In the genomic region with DNA sequence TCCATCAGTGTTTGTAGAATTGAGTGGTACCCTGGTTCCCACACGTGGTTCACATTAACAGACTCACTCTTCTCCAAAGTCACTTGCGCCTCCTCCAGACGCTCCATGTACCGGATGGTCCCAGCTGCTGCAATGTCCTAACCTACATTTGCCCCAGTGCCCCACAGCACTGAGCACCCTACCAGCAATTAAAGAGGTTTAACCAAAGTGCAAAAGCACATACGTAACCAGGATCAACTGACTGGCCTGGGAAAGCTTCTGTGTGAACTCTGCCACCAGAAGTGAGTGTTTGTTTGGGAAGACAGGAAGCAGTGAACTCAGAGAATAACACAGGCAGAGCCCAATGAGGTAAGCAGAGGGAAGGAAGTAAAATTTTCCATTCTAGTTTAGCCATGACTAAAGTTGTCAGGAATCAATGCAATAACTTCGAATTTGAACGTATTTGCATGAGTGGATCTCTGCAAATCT, we compare ENCODE assay signal across 8 cellular contexts. TPM values are rescaled to one million over a fixed set of nuclear protein-coding genes. Genes with fewer than 3 reads are reported as not detected.
DNase-seq lines count a peak whose midpoint lies in the region; ATAC-seq and TF ChIP-seq lines count a peak whose summit lies in the region.

No MANE protein-coding gene starts in this region.

- H3K9me3 Mint-ChIP-seq in activated T-helper 2 cell treated with anti-CD3 and anti-CD28 coated beads, Interferon-gamma antibody, Interleukin-2, Interleukin-4, amounts not matched to agents 10 μg/mL and 5 μg/mL and 100 μg/mL, durations not matched to agents 14 hours and 24 hours and 36 hours, result no peaks in the 10 kb centered on the region
- no peaks in the 10 kb centered on the region for H3K9me3 Mint-ChIP-seq in stimulated activated memory B cell treated with anti-CD40 and anti-IgM and Interleukin-4, amounts not matched to agents 10 μg/mL and 1 μg/mL and 100 μg/mL, for 72 hours

- peaks cover 16% of the 10 kb centered on the region for H3K4me1 Mint-ChIP-seq in activated T-helper 2 cell treated with anti-CD3 and anti-CD28 coated beads, Interferon-gamma antibody, Interleukin-2, Interleukin-4, amounts not matched to agents 10 μg/mL and 5 μg/mL and 100 μg/mL, durations not matched to agents 14 hours and 24 hours and 36 hours (ENCODE audit: low read depth)
- H3K4me1 Mint-ChIP-seq in stimulated activated memory B cell treated with anti-CD40 and anti-IgM and Interleukin-4, amounts not matched to agents 10 μg/mL and 1 μg/mL and 100 μg/mL, for 72 hours, result peaks cover 6% of the 10 kb centered on the region

- no peaks in the 10 kb centered on the region for H3K36me3 Mint-ChIP-seq in activated T-helper 2 cell treated with anti-CD3 and anti-CD28 coated beads, Interferon-gamma antibody, Interleukin-2, Interleukin-4, amounts not matched to agents 10 μg/mL and 5 μg/mL and 100 μg/mL, durations not matched to agents 14 hours and 24 hours and 36 hours (ENCODE audit: low read depth)
- no peaks in the 10 kb centered on the region for H3K36me3 Mint-ChIP-seq in stimulated activated memory B cell treated with anti-CD40 and anti-IgM and Interleukin-4, amounts not matched to agents 10 μg/mL and 1 μg/mL and 100 μg/mL, for 72 hours

- peak; percentile 72 for ATAC-seq in SK-N-SH treated with all-trans-retinoic acid at 6 μM for 48 hours
- ATAC-seq in HG03025 (IDR thresholded peaks at IDR 0.05; ENCODE audit: low FRiP score, unreplicated experiment), result no peak
- no peak for ATAC-seq in stimulated activated memory B cell treated with anti-CD40 and anti-IgM and Interleukin-4, amounts not matched to agents 10 μg/mL and 1 μg/mL and 100 μg/mL, for 72 hours

- peaks cover 21% of the 10 kb centered on the region for H3K27me3 Mint-ChIP-seq in activated T-helper 2 cell treated with anti-CD3 and anti-CD28 coated beads, Interferon-gamma antibody, Interleukin-2, Interleukin-4, amounts not matched to agents 10 μg/mL and 5 μg/mL and 100 μg/mL, durations not matched to agents 14 hours and 24 hours and 36 hours (ENCODE audit: low read depth)
- H3K27me3 Mint-ChIP-seq in stimulated activated memory B cell treated with anti-CD40 and anti-IgM and Interleukin-4, amounts not matched to agents 10 μg/mL and 1 μg/mL and 100 μg/mL, for 72 hours, result peaks cover 48% of the 10 kb centered on the region

- H3K27ac Mint-ChIP-seq in activated T-helper 2 cell treated with anti-CD3 and anti-CD28 coated beads, Interferon-gamma antibody, Interleukin-2, Interleukin-4, amounts not matched to agents 10 μg/mL and 5 μg/mL and 100 μg/mL, durations not matched to agents 14 hours and 24 hours and 36 hours, result no peak overlapping the region
- H3K27ac Mint-ChIP-seq in stimulated activated memory B cell treated with anti-CD40 and anti-IgM and Interleukin-4, amounts not matched to agents 10 μg/mL and 1 μg/mL and 100 μg/mL, for 72 hours, result no peak overlapping the region

- intact Hi-C loops in activated T-helper 2 cell treated with anti-CD3 and anti-CD28 coated beads, Interferon-gamma antibody, Interleukin-2, Interleukin-4, amounts not matched to agents 10 μg/mL and 5 μg/mL and 100 μg/mL, durations not matched to agents 14 hours and 24 hours and 36 hours (cut with micrococcal nuclease), result loop anchor here (1.0 kb wide), 1 partner anchor 281 kb away; a partner anchor contains a TSS

- DNase-seq in Daoy (ENCODE audit: low read depth) (peak; percentile 74), fibroblast of peridontal ligament (ENCODE audit: extremely low read depth) (peak; percentile 98), pons (ENCODE audit: low spot score) (peak; percentile 9), NCI-H1092 (lab: John Stamatoyannopoulos, UW) (no peak)
- DNase-seq in activated T-helper 2 cell treated with anti-CD3 and anti-CD28 coated beads, Interferon-gamma antibody, Interleukin-2, Interleukin-4, amounts not matched to agents 10 μg/mL and 5 μg/mL and 100 μg/mL, durations not matched to agents 14 hours and 24 hours and 36 hours (ENCODE audit: low spot score), result no peak

- H3K4me3 Mint-ChIP-seq in activated T-helper 2 cell treated with anti-CD3 and anti-CD28 coated beads, Interferon-gamma antibody, Interleukin-2, Interleukin-4, amounts not matched to agents 10 μg/mL and 5 μg/mL and 100 μg/mL, durations not matched to agents 14 hours and 24 hours and 36 hours (ENCODE audit: low read depth), result no peak overlapping the region
- no peak overlapping the region for H3K4me3 Mint-ChIP-seq in stimulated activated memory B cell treated with anti-CD40 and anti-IgM and Interleukin-4, amounts not matched to agents 10 μg/mL and 1 μg/mL and 100 μg/mL, for 72 hours

TF ChIP-seq in SK-N-SH treated with all-trans-retinoic acid at 6 μM for 48 hours, 23 proteins besides CTCF, POLR2A, EP300 and RAD21:
- TF ChIP-seq TOX (CRISPR knock-in tag; IDR thresholded peaks at IDR 0.05; ENCODE audit: borderline replicate concordance) (no peak; the same call in 1 of the 2 replicates), SNAI2 (CRISPR knock-in tag; IDR thresholded peaks at IDR 0.05) (no peak), GLIS3 (CRISPR knock-in tag; IDR thresholded peaks at IDR 0.05) (no peak)

RNA-seq across cellular contexts. Expression of a gene that starts 7.3 kb away (rescaled TPM):
- 0.86 TPM in 1 of 2 replicates, not detected in the other for total RNA-seq in Daoy (2014; rRNA removed; shearing (Covaris generic))
- total RNA-seq in activated T-helper 2 cell treated with anti-CD3 and anti-CD28 coated beads, Interferon-gamma antibody, Interleukin-2, Interleukin-4, amounts not matched to agents 10 μg/mL and 5 μg/mL and 100 μg/mL, durations not matched to agents 14 hours and 24 hours and 36 hours, result not detected in 2 replicates

RNA-seq across cellular contexts. Expression of a gene that starts 33.7 kb away (rescaled TPM):
- total RNA-seq in Daoy (2014; rRNA removed; shearing (Covaris generic)), result not detected in 2 replicates
- total RNA-seq in activated T-helper 2 cell treated with anti-CD3 and anti-CD28 coated beads, Interferon-gamma antibody, Interleukin-2, Interleukin-4, amounts not matched to agents 10 μg/mL and 5 μg/mL and 100 μg/mL, durations not matched to agents 14 hours and 24 hours and 36 hours, result not detected in 2 replicates

Comparison
In these comparisons a context has a peak if more than half of its experiments do, and no peak if none do; other contexts are left out.
1. DNase-seq: peak in Daoy (single experiment), fibroblast of peridontal ligament (single experiment) and pons (single experiment); none in activated T-helper 2 cell treated with anti-CD3 and anti-CD28 coated beads, Interferon-gamma antibody, Interleukin-2, Interleukin-4, amounts not matched to agents 10 μg/mL and 5 μg/mL and 100 μg/mL, durations not matched to agents 14 hours and 24 hours and 36 hours (single experiment) and NCI-H1092 (single experiment).